1 cellular context compared by ENCODE assay signal in the genomic region with DNA sequence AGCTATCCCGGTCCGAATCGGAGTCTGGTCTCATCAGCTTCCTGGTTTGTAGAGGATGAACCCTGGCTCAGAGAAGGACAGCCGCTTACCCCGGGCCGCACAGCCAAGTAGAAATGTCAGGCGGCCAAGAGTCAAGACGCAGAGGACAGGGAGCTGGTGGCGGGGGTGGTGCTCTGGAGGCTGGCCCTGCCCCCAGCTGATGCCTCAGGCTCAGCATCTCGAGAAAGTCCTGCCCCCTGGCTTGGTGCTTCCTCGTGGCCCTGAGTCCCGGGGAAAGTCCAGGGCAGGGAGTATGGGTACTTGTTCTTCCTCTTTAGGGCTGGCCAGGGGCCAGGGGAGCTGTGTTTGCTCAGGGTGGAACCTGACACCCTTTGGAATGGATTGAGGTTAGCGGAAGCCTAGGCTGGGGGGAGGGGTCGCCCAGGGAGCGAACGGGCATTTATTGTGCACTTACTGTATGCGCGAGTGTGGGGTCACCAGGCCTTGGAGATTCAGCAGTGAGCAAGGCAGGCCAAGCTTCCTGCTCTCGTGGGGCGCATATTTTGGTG.
A peak's percentile ranks its signal among the peaks of the same experiment; 100 is the strongest.
TF ChIP-seq lines count a peak whose summit lies in the region.

No MANE protein-coding gene starts in this region.

TF ChIP-seq in HepG2, 621 proteins besides CTCF, POLR2A, EP300 and RAD21 (continued from another document):
- TF ChIP-seq ESRRA (CRISPR knock-in tag; IDR thresholded peaks at IDR 0.05; ENCODE audit: low read depth), result peak; percentile 84
